10 cellular contexts compared by ENCODE assay signal in the genomic region with DNA sequence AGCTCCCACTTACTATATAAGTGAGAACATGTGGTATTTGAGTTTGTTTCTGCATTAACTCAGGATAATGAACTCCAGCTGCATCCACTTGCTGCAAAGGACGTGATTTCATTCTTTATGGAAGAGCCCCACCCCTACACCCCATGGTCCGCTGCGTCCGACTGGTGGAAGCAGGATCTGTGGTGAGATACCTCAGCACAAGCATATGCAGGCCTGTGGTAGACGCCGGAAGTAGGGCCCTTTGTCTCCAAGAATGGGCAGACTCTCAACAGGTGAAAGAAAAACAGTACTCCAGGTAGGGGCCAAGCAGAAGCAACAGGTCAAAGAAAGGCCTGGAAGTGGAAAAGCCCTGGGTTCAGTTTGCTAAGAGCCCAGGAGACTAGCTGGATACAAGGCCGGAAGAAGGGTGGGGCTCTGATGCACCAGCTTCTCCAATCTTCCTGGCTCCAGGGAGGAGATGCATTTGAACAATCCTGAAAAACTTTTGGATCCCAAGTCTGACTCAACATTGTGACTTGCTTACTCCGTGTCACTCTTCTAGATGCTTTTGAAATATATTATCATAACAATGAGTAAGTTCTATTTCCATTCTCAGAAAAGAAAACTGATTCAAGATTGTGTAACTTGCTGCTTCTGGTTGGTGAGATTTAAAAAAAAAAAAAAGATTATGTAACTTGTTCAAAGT.
DNase-seq lines count a peak whose midpoint lies in the region; ATAC-seq and FAIRE-seq lines count a peak whose summit lies in the region.
"Had no signal": no experiment of that assay in that cellular context is flagged by ENCODE, and none has a peak within 500 bp of the region (broad histone marks: within the 10 kb centered on the region; RNA-seq: fewer than 3 reads in every experiment).

No MANE protein-coding gene starts in this region.

- H3K4me3 Mint-ChIP-seq in T-helper 2 cell treated with Interferon-gamma antibody and Interleukin-4, amounts not matched to agents 5 μg/mL and 100 μg/mL, for 36 hours = peak overlapping the region; percentile 22

- peaks cover 20% of the 10 kb centered on the region for H3K4me1 Mint-ChIP-seq in T-helper 2 cell treated with Interferon-gamma antibody and Interleukin-4, amounts not matched to agents 5 μg/mL and 100 μg/mL, for 36 hours (ENCODE audit: low read depth)

- H3K27me3 Mint-ChIP-seq in T-helper 2 cell treated with Interferon-gamma antibody and Interleukin-4, amounts not matched to agents 5 μg/mL and 100 μg/mL, for 36 hours (ENCODE audit: low read depth) = no peaks in the 10 kb centered on the region
- H3K27me3 Mint-ChIP-seq: CD8-positive, alpha-beta memory T cell had no signal

- no peak for DNase-seq in T-helper 2 cell treated with Interferon-gamma antibody and Interleukin-4, amounts not matched to agents 5 μg/mL and 100 μg/mL, for 36 hours (ENCODE audit: low spot score)
- DNase-seq in T-helper 2 cell (no peak), RCC 7860 (ENCODE audit: low spot score) (peak; percentile 8), fibroblast of gingiva (ENCODE audit: low read depth) (peak; percentile 87), middle frontal gyrus (ENCODE audit: extremely low spot score, low spot score) (no peak), GOT3 (lab: John Stamatoyannopoulos, UW) (no peak)
- peak; percentile 14 for DNase-seq in stimulated activated CD8-positive, alpha-beta memory T cell treated with anti-CD3 and anti-CD28 coated beads, Interleukin-4, amount 100 ng/mL, for 48 hours

- no peak overlapping the region for H3K27ac Mint-ChIP-seq in T-helper 2 cell treated with Interferon-gamma antibody and Interleukin-4, amounts not matched to agents 5 μg/mL and 100 μg/mL, for 36 hours

- peaks cover 3% of the 10 kb centered on the region for H3K36me3 Mint-ChIP-seq in T-helper 2 cell treated with Interferon-gamma antibody and Interleukin-4, amounts not matched to agents 5 μg/mL and 100 μg/mL, for 36 hours (ENCODE audit: low read depth)
- H3K36me3 Mint-ChIP-seq: CD8-positive, alpha-beta memory T cell had no signal

- no peaks in the 10 kb centered on the region for H3K9me3 Mint-ChIP-seq in T-helper 2 cell treated with Interferon-gamma antibody and Interleukin-4, amounts not matched to agents 5 μg/mL and 100 μg/mL, for 36 hours
- H3K9me3 Mint-ChIP-seq: CD8-positive, alpha-beta memory T cell had no signal

- no peak for FAIRE-seq in RCC 7860 (lab: Jason Lieb, UNC)
- FAIRE-seq: colon had no signal

- ATAC-seq in GM19463 (IDR thresholded peaks at IDR 0.05; ENCODE audit: unreplicated experiment) = no peak

Comparison
In these comparisons a context has a peak if more than half of its experiments do, and no peak if none do; other contexts are left out.
1. DNase-seq: peak in RCC 7860 (single experiment), fibroblast of gingiva (single experiment) and stimulated activated CD8-positive, alpha-beta memory T cell treated with anti-CD3 and anti-CD28 coated beads, Interleukin-4, amount 100 ng/mL, for 48 hours (single experiment); none in T-helper 2 cell treated with Interferon-gamma antibody and Interleukin-4, amounts not matched to agents 5 μg/mL and 100 μg/mL, for 36 hours (single experiment), T-helper 2 cell (0 of 5), middle frontal gyrus (single experiment) and GOT3 (single experiment).